In genomic region chr6:149225946-149226345, GRCh38 we compare ENCODE assay signal across 26 cellular contexts.
"Had no signal": no experiment of that assay in that cellular context is flagged by ENCODE, and none has a peak within 500 bp of the region (broad histone marks: within the 10 kb centered on the region; RNA-seq: fewer than 3 reads in every experiment).

No MANE protein-coding gene starts in this region.

- H3K4me3 Mint-ChIP-seq: activated CD4-positive, alpha-beta T cell treated with anti-CD3 and anti-CD28 coated beads, Interleukin-2, amount 10 ng/mL, durations not matched to agents 7 days and 5 days; activated CD8-positive, alpha-beta T cell treated with anti-CD3 and anti-CD28 coated beads for 36 hours; activated naive CD4-positive, alpha-beta T cell treated with anti-CD3 and anti-CD28 coated beads, Interleukin-2, amount 50 U/mL, for 24 hours had no signal

- H3K4me2 ChIP-seq: SK-N-SH had no signal

- H3K27ac ChIP-seq: body of pancreas, VCaP had no signal

- H3K9ac ChIP-seq: SK-N-SH had no signal

- H3K4me3 ChIP-seq: body of pancreas had no signal

- H3K9me3 ChIP-seq: body of pancreas, SK-N-SH had no signal

- H3K9me3 Mint-ChIP-seq: activated CD8-positive, alpha-beta T cell treated with anti-CD3 and anti-CD28 coated beads for 36 hours; activated naive CD4-positive, alpha-beta T cell treated with anti-CD3 and anti-CD28 coated beads, Interleukin-2, amount 50 U/mL, for 24 hours had no signal

- ATAC-seq: activated CD8-positive, alpha-beta T cell treated with anti-CD3 and anti-CD28 coated beads for 36 hours; body of pancreas; Panc1; Right ventricle myocardium inferior had no signal

- H3K27me3 Mint-ChIP-seq: activated CD4-positive, alpha-beta T cell treated with anti-CD3 and anti-CD28 coated beads, Interleukin-2, amount 10 ng/mL, durations not matched to agents 7 days and 5 days; activated CD8-positive, alpha-beta T cell treated with anti-CD3 and anti-CD28 coated beads for 36 hours; activated naive CD4-positive, alpha-beta T cell treated with anti-CD3 and anti-CD28 coated beads, Interleukin-2, amount 50 U/mL, for 24 hours had no signal

- DNase-seq: activated CD4-positive, alpha-beta T cell treated with anti-CD3 and anti-CD28 coated beads, Interleukin-2, amount 10 ng/mL, durations not matched to agents 7 days and 5 days; activated CD4-positive, CD25-positive, alpha-beta regulatory T cell; activated CD8-positive, alpha-beta memory T cell treated with anti-CD3 and anti-CD28 coated beads, Interleukin-2, amount 50 U/mL, for 4 hours; activated CD8-positive, alpha-beta T cell treated with anti-CD3 and anti-CD28 coated beads for 36 hours; activated effector memory CD4-positive, alpha-beta T cell treated with Interleukin-2 at 50 U/mL for 16 hours; activated naive CD4-positive, alpha-beta T cell; aorta; body of pancreas; IMR-90; Kasumi-1; KBM-7; NCI-H1105 treated with DMSO at 0.1 percent for 48 hours; NCI-H1436 treated with DMSO at 0.1 percent for 48 hours; NCI-H187; NCI-H2081; NCI-H510A treated with DMSO at 0.1 percent for 48 hours; NCI-H69; NK-92 treated with Interleukin-12 subunit alpha and Interleukin-12 subunit beta, amount 100 ng/mL, for 24 hours; OCI-M1; RPMI8226; SK-N-SH; T-helper 1 cell had no signal

- H3K27me3 ChIP-seq: body of pancreas had no signal

- H3K27ac Mint-ChIP-seq: activated CD4-positive, alpha-beta T cell treated with anti-CD3 and anti-CD28 coated beads, Interleukin-2, amount 10 ng/mL, durations not matched to agents 7 days and 5 days; activated CD8-positive, alpha-beta T cell treated with anti-CD3 and anti-CD28 coated beads for 36 hours; activated naive CD4-positive, alpha-beta T cell treated with anti-CD3 and anti-CD28 coated beads, Interleukin-2, amount 50 U/mL, for 24 hours had no signal
